In genomic region chr2:57981369-57981768, GRCh38 we compare ENCODE assay signal across 18 cellular contexts.
DNase-seq lines count a peak whose midpoint lies in the region; ATAC-seq and TF ChIP-seq lines count a peak whose summit lies in the region.
"Had no signal": no experiment of that assay in that cellular context is flagged by ENCODE, and none has a peak within 500 bp of the region (broad histone marks: within the 10 kb centered on the region; RNA-seq: fewer than 3 reads in every experiment).

No MANE protein-coding gene starts in this region.

- no peaks in the 10 kb centered on the region for H3K9me3 Mint-ChIP-seq in MCF 10A (ENCODE audit: unreplicated experiment)

- DNase-seq in MCF 10A (ENCODE audit: unreplicated experiment): peak; percentile 84
- no peak for DNase-seq in breast epithelium (ENCODE audit: low spot score in 2 of 2)
- DNase-seq in adipocyte (ENCODE audit: low read depth): peak; percentile 67
- DNase-seq in foreskin fibroblast: peak; percentile 54 to 76
- no peak for DNase-seq in activated CD8-positive, alpha-beta memory T cell treated with anti-CD3 and anti-CD28 coated beads for 24 hours
- DNase-seq in NCI-H2171 (lab: John Stamatoyannopoulos, UW): no peak
- no peak for DNase-seq in A673 (ENCODE audit: low spot score)
- DNase-seq: 8988T; activated CD8-positive, alpha-beta memory T cell treated with anti-CD3 and anti-CD28 coated beads, Interleukin-2, amount 10 ng/mL, durations not matched to agents 7 days and 5 days; head of caudate nucleus; SJCRH30; small intestine had no signal

- no peaks in the 10 kb centered on the region for H3K27me3 Mint-ChIP-seq in MCF 10A (ENCODE audit: insufficient read depth, unreplicated experiment)
- H3K27me3 Mint-ChIP-seq: activated CD8-positive, alpha-beta memory T cell treated with anti-CD3 and anti-CD28 coated beads, Interleukin-2, amount 10 ng/mL, durations not matched to agents 7 days and 5 days; natural killer cell treated with Interleukin-12 subunit alpha and Interleukin-12 subunit beta and Interleukin-15 and Interleukin-18, amount 100 ng/mL, for 72 hours had no signal

- H3K36me3 ChIP-seq in breast epithelium (no peaks in the 10 kb centered on the region), adipocyte (ENCODE audit: control insufficient read depth, insufficient read depth, low read length, severe bottlenecking) (no peaks in the 10 kb centered on the region), A673 (ENCODE audit: insufficient read depth, low read length, poor library complexity, severe bottlenecking) (no peaks in the 10 kb centered on the region)
- H3K36me3 ChIP-seq: left lung, SJCRH30, thoracic aorta had no signal

- H3K27me3 ChIP-seq in breast epithelium (no peaks in the 10 kb centered on the region), adipocyte (replicated peaks; ENCODE audit: control insufficient read depth, insufficient read depth, low read length) (no peaks in the 10 kb centered on the region), A673 (replicated peaks; ENCODE audit: insufficient read depth, low read depth, low read length, poor library complexity) (no peaks in the 10 kb centered on the region)
- H3K27me3 ChIP-seq: left lung, SJCRH30 had no signal

- H3K4me1 ChIP-seq in breast epithelium: no peaks in the 10 kb centered on the region
- peaks cover 12% of the 10 kb centered on the region for H3K4me1 ChIP-seq in adipocyte (ENCODE audit: control insufficient read depth, insufficient read depth, low read length)
- no peaks in the 10 kb centered on the region for H3K4me1 ChIP-seq in A673 (ENCODE audit: insufficient read depth, low read length, poor library complexity, severe bottlenecking)
- H3K4me1 ChIP-seq: left lung, SJCRH30 had no signal

- intact Hi-C loops in MCF 10A (cut with micrococcal nuclease) (no loop called here), breast epithelium (cut with DNase I; ENCODE audit: low total_unique reads) (no loop called here), A673 (cut with micrococcal nuclease; ENCODE audit: unreplicated experiment) (no loop called here)

- no peak for ATAC-seq in HG03135 (IDR thresholded peaks at IDR 0.05; ENCODE audit: unreplicated experiment)
- ATAC-seq: activated CD8-positive, alpha-beta memory T cell treated with anti-CD3 and anti-CD28 coated beads, Interleukin-2, amount 10 ng/mL, durations not matched to agents 7 days and 5 days; activated naive CD4-positive, alpha-beta T cell treated with anti-CD3 and anti-CD28 coated beads, Interleukin-2, amount 50 U/mL, for 72 hours; left lung; natural killer cell treated with Interleukin-12 subunit alpha and Interleukin-12 subunit beta and Interleukin-15 and Interleukin-18, amount 100 ng/mL, for 72 hours had no signal

- H3K9ac ChIP-seq in adipocyte (ENCODE audit: low read length): no peak overlapping the region

- TF ChIP-seq POLR2A in breast epithelium (IDR thresholded peaks at IDR 0.05): no peak

- no peaks in the 10 kb centered on the region for H3K36me3 Mint-ChIP-seq in MCF 10A (ENCODE audit: insufficient read depth, unreplicated experiment)

- H3K4me1 Mint-ChIP-seq in MCF 10A (ENCODE audit: insufficient read depth, unreplicated experiment): peaks cover 19% of the 10 kb centered on the region
- H3K4me1 Mint-ChIP-seq: activated CD8-positive, alpha-beta memory T cell treated with anti-CD3 and anti-CD28 coated beads, Interleukin-2, amount 10 ng/mL, durations not matched to agents 7 days and 5 days had no signal

- POLR2A ChIA-PET in MCF 10A (lab: Yijun Ruan, JAX) (interaction anchor here (1.6 to 1.9 kb wide), 2 partner anchors 8 to 65 kb away, joined by 4 to 8 read pairs; partner anchors contain the start of gene VRK2), A673 (lab: Charles Lee; ENCODE audit: low non-redundant PET) (no interaction called here)

- BruUV-seq in MCF 10A (replicated peaks; lab: Mats Ljungman, UMichigan) (no TSS peak), A673 (replicated peaks; lab: Mats Ljungman, UMichigan) (no TSS peak)

- no peak overlapping the region for H3K4me3 ChIP-seq in breast epithelium
- peak overlapping the region; percentile 30 for H3K4me3 ChIP-seq in adipocyte (ENCODE audit: low read length)
- no peak overlapping the region for H3K4me3 ChIP-seq in foreskin fibroblast (ENCODE audit: low read depth in 1 of 2, low read length in 2 of 2)
- no peak overlapping the region for H3K4me3 ChIP-seq in A673 (ENCODE audit: low read depth, low read length, poor library complexity, severe bottlenecking)
- H3K4me3 ChIP-seq: left lung, SJCRH30, thoracic aorta had no signal

- no peak overlapping the region for H3K27ac Mint-ChIP-seq in MCF 10A (ENCODE audit: low read depth, unreplicated experiment)
- H3K27ac Mint-ChIP-seq: activated CD8-positive, alpha-beta memory T cell treated with anti-CD3 and anti-CD28 coated beads, Interleukin-2, amount 10 ng/mL, durations not matched to agents 7 days and 5 days; activated naive CD4-positive, alpha-beta T cell treated with anti-CD3 and anti-CD28 coated beads, Interleukin-2, amount 50 U/mL, for 72 hours; natural killer cell treated with Interleukin-12 subunit alpha and Interleukin-12 subunit beta and Interleukin-15 and Interleukin-18, amount 100 ng/mL, for 72 hours had no signal

- TF ChIP-seq CTCF in MCF 10A (IDR thresholded peaks at IDR 0.05; ENCODE audit: unreplicated experiment) (no peak), breast epithelium (IDR thresholded peaks at IDR 0.05) (no peak), foreskin fibroblast (IDR thresholded peaks at IDR 0.05; ENCODE audit: low read depth, low read length) (no peak), A673 (conservative IDR thresholded peaks at IDR 0.05; ENCODE audit: low read depth, low read length) (no peak)

- CTCF ChIA-PET in MCF 10A (lab: Yijun Ruan, JAX) (interaction anchor here (1.0 kb wide), 1 partner anchor 12 kb away, joined by 5 read pairs; no protein-coding TSS in a partner anchor), A673 (lab: Charles Lee) (no interaction called here)

- no peak overlapping the region for H3K4me3 Mint-ChIP-seq in MCF 10A (ENCODE audit: unreplicated experiment)
- H3K4me3 Mint-ChIP-seq: activated CD8-positive, alpha-beta memory T cell treated with anti-CD3 and anti-CD28 coated beads, Interleukin-2, amount 10 ng/mL, durations not matched to agents 7 days and 5 days; natural killer cell treated with Interleukin-12 subunit alpha and Interleukin-12 subunit beta and Interleukin-15 and Interleukin-18, amount 100 ng/mL, for 72 hours had no signal

- H3K27ac ChIP-seq in breast epithelium (no peak overlapping the region), A673 (ENCODE audit: low read depth, low read length, poor library complexity, severe bottlenecking) (no peak overlapping the region)
- H3K27ac ChIP-seq: left lung, SJCRH30, thoracic aorta, VCaP had no signal

- H3K9me3 ChIP-seq in breast epithelium (no peaks in the 10 kb centered on the region), adipocyte (ENCODE audit: control insufficient read depth, low read length) (no peaks in the 10 kb centered on the region), A673 (ENCODE audit: low read depth, low read length, poor library complexity, severe bottlenecking) (no peaks in the 10 kb centered on the region)
- H3K9me3 ChIP-seq: left lung, SJCRH30, thoracic aorta had no signal

Comparison
In these comparisons a context has a peak if more than half of its experiments do, and no peak if none do; other contexts are left out.
1. DNase-seq: peak in MCF 10A (single experiment), adipocyte (single experiment) and foreskin fibroblast (2 of 2); none in breast epithelium (0 of 2), activated CD8-positive, alpha-beta memory T cell treated with anti-CD3 and anti-CD28 coated beads for 24 hours (single experiment), NCI-H2171 (single experiment) and A673 (single experiment).